17 cellular contexts compared by ENCODE assay signal in genomic region chr9:132069046-132069898, GRCh38. TPM values are rescaled to one million over a fixed set of nuclear protein-coding genes. Genes with fewer than 3 reads are reported as not detected.
A peak's percentile ranks its signal among the peaks of the same experiment; 100 is the strongest.
DNase-seq lines count a peak whose midpoint lies in the region; ATAC-seq, FAIRE-seq and TF ChIP-seq lines count a peak whose summit lies in the region.
"Had no signal": no experiment of that assay in that cellular context is flagged by ENCODE, and none has a peak within 500 bp of the region (broad histone marks: within the 10 kb centered on the region; RNA-seq: fewer than 3 reads in every experiment).

No MANE protein-coding gene starts in this region.

- peaks cover 32% of the 10 kb centered on the region for H3K36me3 Mint-ChIP-seq in activated T-cell treated with anti-CD3 and anti-CD28 coated beads, Interleukin-2, amount 50 U/mL, for 4 hours (ENCODE audit: insufficient read depth)
- H3K36me3 Mint-ChIP-seq: natural killer cell had no signal

- 69% methylated on average over 9 of the region's 9 CpGs for WGBS in smooth muscle cell (ENCODE audit: low lambda C conversion rate)

- H3K27me3 ChIP-seq in smooth muscle cell (ENCODE audit: low read depth), result no peaks in the 10 kb centered on the region
- H3K27me3 ChIP-seq: esophagus muscularis mucosa, sigmoid colon, suprapubic skin had no signal

- H3K9me3 ChIP-seq in smooth muscle cell (replicated peaks; ENCODE audit: low read depth), result no peaks in the 10 kb centered on the region
- H3K9me3 ChIP-seq: esophagus muscularis mucosa, sigmoid colon, suprapubic skin had no signal

- no peak for TF ChIP-seq POLR2A in H54 (IDR thresholded peaks at IDR 0.05; ENCODE audit: low read depth, low read length)

- no peaks in the 10 kb centered on the region for H3K4me1 ChIP-seq in smooth muscle cell (ENCODE audit: low read depth)
- H3K4me1 ChIP-seq: suprapubic skin had no signal

- H3K4me3 ChIP-seq in epithelial cell of esophagus (ENCODE audit: low read length) (no peak overlapping the region), smooth muscle cell (no peak overlapping the region)
- H3K4me3 ChIP-seq: esophagus muscularis mucosa, sigmoid colon, suprapubic skin had no signal

- H3F3A ChIP-seq in smooth muscle cell (ENCODE audit: low read depth), result no peaks in the 10 kb centered on the region

- H3K79me2 ChIP-seq in smooth muscle cell (ENCODE audit: low read depth), result peaks cover 46% of the 10 kb centered on the region

- TF ChIP-seq CTCF in epithelial cell of esophagus (IDR thresholded peaks at IDR 0.05; ENCODE audit: insufficient read depth, low read depth, low read length, missing control alignments) (no peak), smooth muscle cell (IDR thresholded peaks at IDR 0.05; ENCODE audit: borderline replicate concordance, insufficient read depth, poor library complexity, severe bottlenecking) (no peak)

- H3K9ac ChIP-seq in smooth muscle cell (ENCODE audit: low read depth), result no peak overlapping the region

- DNase-seq in NCI-H1105 treated with DMSO at 0.1 percent for 48 hours (lab: John Stamatoyannopoulos, UW), result peak; percentile 53
- DNase-seq in NCI-H1105 (lab: John Stamatoyannopoulos, UW), result no peak
- DNase-seq in NCI-H2196 treated with DMSO at 0.1 percent for 48 hours (lab: John Stamatoyannopoulos, UW; ENCODE audit: unreplicated experiment), result peak; percentile 57
- peak; percentile 51 for DNase-seq in epithelial cell of esophagus (ENCODE audit: low read depth)
- DNase-seq in smooth muscle cell (lab: John Stamatoyannopoulos, UW; ENCODE audit: unreplicated experiment), result no peak
- no peak for DNase-seq in activated T-cell treated with anti-CD3 and anti-CD28 coated beads, Interleukin-2, amount 50 U/mL, for 4 hours
- no peak for DNase-seq in H54 (ENCODE audit: insufficient read length, low spot score)
- DNase-seq: activated CD4-positive, CD25-positive, alpha-beta regulatory T cell treated with anti-CD3 and anti-CD28 coated beads, Interleukin-2, amount 50 U/mL, for 72 hours; activated T-cell treated with anti-CD3 and anti-CD28 coated beads, Interleukin-2, amount 50 U/mL, for 48 hours; natural killer cell; sigmoid colon had no signal

- H3K9me3 Mint-ChIP-seq in activated T-cell treated with anti-CD3 and anti-CD28 coated beads, Interleukin-2, amount 50 U/mL, for 4 hours, result no peaks in the 10 kb centered on the region
- H3K9me3 Mint-ChIP-seq: natural killer cell had no signal

- peak overlapping the region; percentile 27 for H3K27ac ChIP-seq in smooth muscle cell (ENCODE audit: low read depth)
- H3K27ac ChIP-seq: 22Rv1, esophagus muscularis mucosa, sigmoid colon, suprapubic skin had no signal

- H3K4me2 ChIP-seq in smooth muscle cell, result no peak overlapping the region

- H2AFZ ChIP-seq in smooth muscle cell (ENCODE audit: low read depth), result no peak overlapping the region

- H3K4me3 Mint-ChIP-seq in activated T-cell treated with anti-CD3 and anti-CD28 coated beads, Interleukin-2, amount 50 U/mL, for 4 hours, result no peak overlapping the region
- H3K4me3 Mint-ChIP-seq: natural killer cell had no signal

- no peaks in the 10 kb centered on the region for H3K27me3 Mint-ChIP-seq in activated T-cell treated with anti-CD3 and anti-CD28 coated beads, Interleukin-2, amount 50 U/mL, for 4 hours (ENCODE audit: low read depth)

- ATAC-seq in activated T-cell treated with anti-CD3 and anti-CD28 coated beads, Interleukin-2, amount 50 U/mL, for 4 hours, result no peak
- no peak for ATAC-seq in GM19023 (IDR thresholded peaks at IDR 0.05; ENCODE audit: unreplicated experiment)
- ATAC-seq: natural killer cell had no signal

- peaks cover 16% of the 10 kb centered on the region for H3K4me1 Mint-ChIP-seq in activated T-cell treated with anti-CD3 and anti-CD28 coated beads, Interleukin-2, amount 50 U/mL, for 4 hours (ENCODE audit: low read depth)

- H3K36me3 ChIP-seq in smooth muscle cell (ENCODE audit: low read depth), result no peaks in the 10 kb centered on the region

- peaks cover 100% of the 10 kb centered on the region for H4K20me1 ChIP-seq in smooth muscle cell (ENCODE audit: low read depth)

- FAIRE-seq in H54 (lab: Jason Lieb, UNC), result no peak
- FAIRE-seq: GM19239, islet of Langerhans had no signal

RNA-seq across cellular contexts. Expression of gene MED27, which starts 10.4 kb away (rescaled TPM):
- 22.1 and 24.0 TPM in 2 replicates for total RNA-seq in smooth muscle cell
- polyA plus RNA-seq in smooth muscle cell, result 47.5 and 50.0 TPM in 2 replicates
- total RNA-seq in activated T-cell treated with anti-CD3 and anti-CD28 coated beads, Interleukin-2, amount 50 U/mL, for 4 hours, result 10 to 100 TPM; 43.6 to 47.8 (median 46.1) TPM

Comparison
In these comparisons a context has a peak if more than half of its experiments do, and no peak if none do; other contexts are left out.
1. DNase-seq: peak in NCI-H1105 treated with DMSO at 0.1 percent for 48 hours (single experiment), NCI-H2196 treated with DMSO at 0.1 percent for 48 hours (single experiment) and epithelial cell of esophagus (single experiment); none in NCI-H1105 (single experiment), smooth muscle cell (single experiment), activated T-cell treated with anti-CD3 and anti-CD28 coated beads, Interleukin-2, amount 50 U/mL, for 4 hours (single experiment) and H54 (single experiment).